In the genomic region with DNA sequence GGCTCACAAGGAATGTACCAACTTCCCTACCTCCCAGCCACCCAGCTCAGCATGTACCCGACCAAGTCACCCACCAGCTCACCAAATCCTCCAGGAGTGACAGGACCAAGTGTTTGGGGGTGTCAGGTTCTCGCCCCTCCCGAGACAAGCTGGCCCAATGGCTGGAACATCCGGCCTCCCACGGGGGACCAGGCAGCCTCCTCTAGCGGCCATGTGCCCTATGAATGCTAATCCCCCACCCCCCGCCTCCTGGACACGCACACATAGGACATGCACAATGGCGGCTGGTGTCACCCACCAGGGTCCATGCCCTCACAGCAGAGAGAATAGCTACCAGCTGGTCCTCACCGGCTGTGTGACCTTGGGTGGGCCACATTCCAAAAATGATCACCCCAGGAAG, we compare ENCODE assay signal across 27 cellular contexts.
"Had no signal": no experiment of that assay in that cellular context is flagged by ENCODE, and none has a peak within 500 bp of the region (broad histone marks: within the 10 kb centered on the region; RNA-seq: fewer than 3 reads in every experiment).

No MANE protein-coding gene starts in this region.

- H3K36me3 ChIP-seq: MG63 had no signal

- H3K9ac ChIP-seq: KMS-11 had no signal

- DNase-seq: activated B cell treated with CpG ODN at 0.5 μM for 24 hours; activated CD4-positive, alpha-beta memory T cell treated with anti-CD3 and anti-CD28 coated beads for 36 hours; activated CD4-positive, alpha-beta T cell treated with anti-CD3 and anti-CD28 coated beads, Interleukin-2, amount 10 ng/mL, durations not matched to agents 7 days and 5 days; activated CD8-positive, alpha-beta memory T cell treated with anti-CD3 and anti-CD28 coated beads for 24 hours; activated effector memory CD4-positive, alpha-beta T cell treated with anti-CD3 and anti-CD28 coated beads, Interleukin-2, amount 50 U/mL, for 16 hours; activated naive CD4-positive, alpha-beta T cell treated with Interleukin-2 at 50 U/mL for 16 hours; activated naive CD8-positive, alpha-beta T cell treated with anti-CD3 and anti-CD28 coated beads, Interleukin-2, amount 50 U/mL, for 24 hours; activated T-cell treated with anti-CD3 and anti-CD28 coated beads, Interleukin-2, amount 50 U/mL, for 4 hours; amygdala; MG63; MV-4-11; NCI-H1092 treated with DMSO at 0.1 percent for 48 hours; NCI-H1417 treated with DMSO at 0.1 percent for 48 hours; NCI-H1694; NCI-H2029; NCI-H2107; NCI-H2171 treated with DMSO at 0.1 percent for 48 hours; NCI-H226; NCI-H526 treated with DMSO at 0.1 percent for 48 hours; NCI-H82; RPMI8226; SHP77; T-helper 17 cell; T1000 had no signal

- H3K27ac ChIP-seq: KMS-11 had no signal

- H3K4me3 ChIP-seq: MG63 had no signal

- H3K4me2 ChIP-seq: KMS-11 had no signal

- ATAC-seq: activated naive CD4-positive, alpha-beta T cell treated with anti-CD3 and anti-CD28 coated beads, Interleukin-2, amount 50 U/mL, for 72 hours; activated naive CD8-positive, alpha-beta T cell treated with anti-CD3 and anti-CD28 coated beads, Interleukin-2, amount 50 U/mL, for 24 hours; activated T-cell treated with anti-CD3 and anti-CD28 coated beads, Interleukin-2, amount 50 U/mL, for 4 hours; Panc1; T-helper 17 cell had no signal

- H3K9me3 ChIP-seq: MG63 had no signal
